Comparison of ENCODE assay signal across 8 cellular contexts in genomic region chr4:48681856-48682255, GRCh38.
DNase-seq lines count a peak whose midpoint lies in the region; ATAC-seq and TF ChIP-seq lines count a peak whose summit lies in the region.

No MANE protein-coding gene starts in this region.

- H3K36me3 Mint-ChIP-seq in CD8-positive, alpha-beta T cell, result peaks cover 19% of the 10 kb centered on the region
- H3K36me3 Mint-ChIP-seq in activated naive CD8-positive, alpha-beta T cell, result peaks cover 7% of the 10 kb centered on the region

- CTCF ChIA-PET in CD8-positive, alpha-beta T cell (lab: Charles Lee), result interaction anchor here (1.4 to 1.5 kb wide), 2 partner anchors 14 to 281 kb away, joined by 3 read pairs; no protein-coding TSS in a partner anchor

- intact Hi-C loops in CD8-positive, alpha-beta T cell (cut with DNase I, micrococcal nuclease), result loop anchor here (1.0 to 5.0 kb wide), 3 partner anchors 95 to 225 kb away; partner anchors contain the start of gene OCIAD2 (in 1 of the 2)
- intact Hi-C loops in lower lobe of right lung (cut with DNase I), result no loop called here

- no peaks in the 10 kb centered on the region for H3K9me3 ChIP-seq in CD8-positive, alpha-beta T cell (ENCODE audit: low read length)
- no peaks in the 10 kb centered on the region for H3K9me3 ChIP-seq in lower lobe of right lung
- H3K9me3 ChIP-seq in HAP-1, result no peaks in the 10 kb centered on the region
- no peaks in the 10 kb centered on the region for H3K9me3 ChIP-seq in tibial nerve

- TF ChIP-seq EP300 in tibial nerve (IDR thresholded peaks at IDR 0.05), result no peak

- no peaks in the 10 kb centered on the region for H3K36me3 ChIP-seq in CD8-positive, alpha-beta T cell (ENCODE audit: insufficient read depth, low read length)
- no peaks in the 10 kb centered on the region for H3K36me3 ChIP-seq in lower lobe of right lung
- no peaks in the 10 kb centered on the region for H3K36me3 ChIP-seq in HAP-1 (replicated peaks)
- H3K36me3 ChIP-seq in tibial nerve, result no peaks in the 10 kb centered on the region

- H3K27ac ChIP-seq in CD8-positive, alpha-beta T cell (ENCODE audit: low read depth, low read length), result no peak overlapping the region
- H3K27ac ChIP-seq in lower lobe of right lung, result no peak overlapping the region
- no peak overlapping the region for H3K27ac ChIP-seq in tibial nerve

- H3K27me3 ChIP-seq in CD8-positive, alpha-beta T cell (ENCODE audit: insufficient read depth, low read length), result no peaks in the 10 kb centered on the region
- H3K27me3 ChIP-seq in lower lobe of right lung (ENCODE audit: low read depth) (no peaks in the 10 kb centered on the region), HAP-1 (ENCODE audit: low read depth) (no peaks in the 10 kb centered on the region), tibial nerve (no peaks in the 10 kb centered on the region)

- no peak for TF ChIP-seq POLR2A in tibial nerve (IDR thresholded peaks at IDR 0.05)

- no peak for DNase-seq in CD8-positive, alpha-beta T cell
- no peak for DNase-seq in lower lobe of right lung
- DNase-seq in HAP-1 (ENCODE audit: low spot score in 2 of 2), result no peak
- DNase-seq in NCI-H1930 (lab: John Stamatoyannopoulos, UW), result no peak
- DNase-seq in tibial nerve (ENCODE audit: low spot score in 2 of 2), result no peak

- peaks cover 47% of the 10 kb centered on the region for H3K4me1 Mint-ChIP-seq in CD8-positive, alpha-beta T cell (ENCODE audit: low read depth)
- peaks cover 44% of the 10 kb centered on the region for H3K4me1 Mint-ChIP-seq in activated naive CD8-positive, alpha-beta T cell (ENCODE audit: low read depth)

- TF ChIP-seq CTCF in CD8-positive, alpha-beta T cell (IDR thresholded peaks at IDR 0.05), result peak; percentile 42
- TF ChIP-seq CTCF in lower lobe of right lung (IDR thresholded peaks at IDR 0.05) (peak; percentile 49), tibial nerve (IDR thresholded peaks at IDR 0.05) (peak in 1 of 5 experiments; percentile 11)

- no peak overlapping the region for H3K4me3 ChIP-seq in CD8-positive, alpha-beta T cell (ENCODE audit: low read depth, low read length)
- no peak overlapping the region for H3K4me3 ChIP-seq in lower lobe of right lung
- H3K4me3 ChIP-seq in HAP-1, result no peak overlapping the region
- H3K4me3 ChIP-seq in tibial nerve, result no peak overlapping the region

- no peaks in the 10 kb centered on the region for H3K27me3 Mint-ChIP-seq in CD8-positive, alpha-beta T cell (ENCODE audit: low read depth)
- H3K27me3 Mint-ChIP-seq in activated naive CD8-positive, alpha-beta T cell, result no peaks in the 10 kb centered on the region

- in situ Hi-C loops in HAP-1 (cut with MboI; ENCODE audit: low sequenced_read_pairs), result no loop called here

- ATAC-seq in CD8-positive, alpha-beta T cell, result peak; percentile 71
- ATAC-seq in GM18909 (IDR thresholded peaks at IDR 0.05; ENCODE audit: poor library complexity, unreplicated experiment) (peak; percentile 65), HG03432 (IDR thresholded peaks at IDR 0.05; ENCODE audit: unreplicated experiment) (peak; percentile 75), lower lobe of right lung (peak in 1 of 2 donors; percentile 65)

- POLR2A ChIA-PET in CD8-positive, alpha-beta T cell (lab: Charles Lee), result no interaction called here

- peak overlapping the region; percentile 42 for H3K27ac Mint-ChIP-seq in CD8-positive, alpha-beta T cell
- H3K27ac Mint-ChIP-seq in activated naive CD8-positive, alpha-beta T cell, result peak overlapping the region; percentile 47

- H3K4me1 ChIP-seq in CD8-positive, alpha-beta T cell (ENCODE audit: insufficient read depth, low read length), result no peaks in the 10 kb centered on the region
- peaks cover 25% of the 10 kb centered on the region for H3K4me1 ChIP-seq in lower lobe of right lung
- peaks cover 2% of the 10 kb centered on the region for H3K4me1 ChIP-seq in HAP-1
- H3K4me1 ChIP-seq in tibial nerve, result peaks cover 0 to 23% (median 4%) of the 10 kb centered on the region in 4 donors

- no peak overlapping the region for H3K4me3 Mint-ChIP-seq in CD8-positive, alpha-beta T cell
- peak overlapping the region; percentile 22 for H3K4me3 Mint-ChIP-seq in activated naive CD8-positive, alpha-beta T cell

- H3K9me3 Mint-ChIP-seq in CD8-positive, alpha-beta T cell, result no peaks in the 10 kb centered on the region
- H3K9me3 Mint-ChIP-seq in activated naive CD8-positive, alpha-beta T cell (ENCODE audit: low read depth), result no peaks in the 10 kb centered on the region
